In the genomic region with DNA sequence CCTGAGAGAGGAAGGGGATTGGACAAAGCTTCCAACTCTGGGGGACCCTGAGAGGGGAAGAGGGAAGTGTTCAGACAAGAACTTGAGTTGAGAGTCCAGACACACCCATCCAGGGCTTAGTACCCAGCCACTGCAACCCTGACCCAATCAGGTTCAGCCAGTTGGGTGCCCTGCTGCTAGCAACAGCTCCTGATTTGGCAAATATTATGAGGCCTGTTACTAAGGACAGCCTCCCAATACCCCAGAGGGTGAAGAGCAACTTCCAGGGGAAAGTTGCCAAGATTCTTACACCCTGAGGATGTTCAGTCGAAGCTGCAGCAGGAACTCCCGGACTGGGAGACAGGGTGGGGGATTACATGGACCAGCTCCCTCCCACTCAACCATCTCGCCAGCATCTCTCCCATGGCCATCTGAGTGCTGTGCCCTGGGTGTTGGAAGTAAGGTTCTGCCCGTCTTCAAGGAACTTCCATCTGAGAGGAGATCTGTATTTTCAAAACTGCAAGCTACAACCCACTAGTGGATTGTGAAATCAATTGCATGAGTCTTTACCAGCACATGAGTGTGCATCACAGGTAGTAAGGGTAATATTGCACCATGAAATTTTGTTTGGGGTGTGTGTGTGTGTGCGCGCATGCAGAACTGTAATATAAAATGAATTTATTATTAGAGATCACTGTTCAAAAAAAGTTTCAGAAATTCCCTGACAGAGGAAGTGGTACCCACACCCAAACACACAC, we compare ENCODE assay signal across 16 cellular contexts. TPM values are rescaled to one million over a fixed set of nuclear protein-coding genes. Genes with fewer than 3 reads are reported as not detected.
DNase-seq lines count a peak whose midpoint lies in the region; ATAC-seq, FAIRE-seq and TF ChIP-seq lines count a peak whose summit lies in the region.
"Had no signal": no experiment of that assay in that cellular context is flagged by ENCODE, and none has a peak within 500 bp of the region (broad histone marks: within the 10 kb centered on the region; RNA-seq: fewer than 3 reads in every experiment).

No MANE protein-coding gene starts in this region.

- no peak overlapping the region for H3K18ac ChIP-seq in IMR-90 (ENCODE audit: low read depth, low read length)

- no peak overlapping the region for H3K56ac ChIP-seq in IMR-90 (ENCODE audit: extremely low read depth, insufficient read depth, low read length)

- no TSS peak for BruUV-seq in IMR-90 (replicated peaks; lab: Mats Ljungman, UMichigan)

- no peak overlapping the region for H2BK15ac ChIP-seq in IMR-90 (ENCODE audit: low read depth, low read length)

- no peak for FAIRE-seq in kidney (lab: Jason Lieb, UNC)
- FAIRE-seq: endothelial cell of umbilical vein had no signal

- H3K79me1 ChIP-seq in IMR-90 (ENCODE audit: low read depth in 1 of 2, low read length in 2 of 2): no peaks in the 10 kb centered on the region

- no peak overlapping the region for H4K5ac ChIP-seq in IMR-90 (ENCODE audit: low read depth, low read length)

- dilution Hi-C loops in IMR-90 (cut with HindIII; ENCODE audit: low sequenced_read_pairs, unreplicated experiment): no loop called here

- no peak overlapping the region for H3K4me2 ChIP-seq in IMR-90 (ENCODE audit: low read depth, low read length)
- H3K4me2 ChIP-seq: BLaER1 had no signal

- no peaks in the 10 kb centered on the region for H4K20me1 ChIP-seq in IMR-90 (ENCODE audit: insufficient read depth, low read length)
- H4K20me1 ChIP-seq: BLaER1 had no signal

- in situ Hi-C loops in IMR-90 (cut with MboI; ENCODE audit: low sequenced_read_pairs): no loop called here

- H3K9me3 ChIP-seq in IMR-90 (ENCODE audit: control insufficient read depth, insufficient read depth, low read length) (no peaks in the 10 kb centered on the region), breast epithelium (no peaks in the 10 kb centered on the region), kidney (ENCODE audit: control insufficient read depth in 1 of 2, low read length in 2 of 2) (no peaks in the 10 kb centered on the region)
- H3K9me3 ChIP-seq: BLaER1 had no signal

- CTCF ChIA-PET in IMR-90 (lab: Yijun Ruan, JAX): interaction anchor here (0.6 to 0.7 kb wide), 2 partner anchors 10 kb away, joined by 3 read pairs; no protein-coding TSS in a partner anchor

- no peak overlapping the region for H2BK20ac ChIP-seq in IMR-90 (ENCODE audit: low read depth, low read length)

- ATAC-seq in IMR-90 (ENCODE audit: low read depth) (peak; percentile 78), HG02798 (IDR thresholded peaks at IDR 0.05; ENCODE audit: poor library complexity, unreplicated experiment) (no peak)
- ATAC-seq: left lobe of liver, T-cell had no signal

- no peaks in the 10 kb centered on the region for H3K9me1 ChIP-seq in IMR-90 (ENCODE audit: insufficient read depth, low read length)

- no peak overlapping the region for H2BK120ac ChIP-seq in IMR-90 (ENCODE audit: low read depth, low read length)

- H3K4me3 ChIP-seq in ACC112 (ENCODE audit: low read depth, low read length) (peak overlapping the region; percentile 12; the same call in 1 of the 2 replicates), IMR-90 (ENCODE audit: insufficient read depth, low read depth, low read length) (no peak overlapping the region), breast epithelium (no peak overlapping the region), kidney (ENCODE audit: low read length in 2 of 2) (no peak overlapping the region)
- H3K4me3 ChIP-seq: BLaER1 had no signal

- WGBS in IMR-90 (ENCODE audit: extremely low coverage in 2 of 2, insufficient read length in 1 of 2), 2 experiments: no CpG with 5 or more reads among the region's 6 CpGs

- H3K4me1 ChIP-seq in ACC112 (ENCODE audit: control insufficient read depth, insufficient read depth, low read length, unreplicated experiment) (peaks cover 7% of the 10 kb centered on the region), IMR-90 (ENCODE audit: control insufficient read depth, insufficient read depth, low read length) (no peaks in the 10 kb centered on the region), breast epithelium (no peaks in the 10 kb centered on the region), kidney (ENCODE audit: control insufficient read depth in 1 of 2, insufficient read depth in 1 of 2, low read depth in 1 of 2, low read length in 2 of 2) (no peaks in the 10 kb centered on the region)
- H3K4me1 ChIP-seq: BLaER1 had no signal

- no peak overlapping the region for H2AFZ ChIP-seq in ACC112 (ENCODE audit: low read length, unreplicated experiment)
- no peak overlapping the region for H2AFZ ChIP-seq in IMR-90 (replicated peaks; ENCODE audit: low read length, poor library complexity)

- no peak overlapping the region for H3K9ac ChIP-seq in IMR-90 (ENCODE audit: low read depth, low read length)
- no peak overlapping the region for H3K9ac ChIP-seq in kidney (ENCODE audit: low read length in 2 of 2)
- H3K9ac ChIP-seq: BLaER1 had no signal

- no peak overlapping the region for H4K8ac ChIP-seq in IMR-90 (ENCODE audit: low read depth in 2 of 2, low read length in 2 of 2)

- no peak overlapping the region for H3K14ac ChIP-seq in IMR-90 (replicated peaks; ENCODE audit: low read depth, low read length)

- no peak overlapping the region for H3K4ac ChIP-seq in IMR-90 (ENCODE audit: low read depth, low read length)

- no peaks in the 10 kb centered on the region for H3K36me3 ChIP-seq in ACC112 (ENCODE audit: insufficient read depth, low read length)
- H3K36me3 ChIP-seq in IMR-90 (ENCODE audit: control insufficient read depth, insufficient read depth, low read length): no peaks in the 10 kb centered on the region
- no peaks in the 10 kb centered on the region for H3K36me3 ChIP-seq in breast epithelium
- H3K36me3 ChIP-seq in kidney (ENCODE audit: control insufficient read depth in 1 of 2, insufficient read depth in 2 of 2, low read length in 2 of 2): no peaks in the 10 kb centered on the region
- H3K36me3 ChIP-seq: BLaER1 had no signal

- no peak overlapping the region for H3K23ac ChIP-seq in IMR-90 (ENCODE audit: low read depth, low read length)

- TF ChIP-seq RAD21 in IMR-90 (IDR thresholded peaks at IDR 0.05; ENCODE audit: low read length): no peak

- no peak overlapping the region for H2BK5ac ChIP-seq in IMR-90 (ENCODE audit: low read depth, low read length, poor library complexity, severe bottlenecking)

- POLR2A ChIA-PET in IMR-90 (lab: Charles Lee; ENCODE audit: unreplicated experiment): no interaction called here

- H3K27ac ChIP-seq in ACC112 (ENCODE audit: low read depth, low read length) (peak overlapping the region; percentile 71), IMR-90 (ENCODE audit: insufficient read depth, low read length) (no peak overlapping the region), breast epithelium (peak overlapping the region; percentile 72 to 86), kidney (ENCODE audit: low read depth in 2 of 2, low read length in 2 of 2) (no peak overlapping the region)
- H3K27ac ChIP-seq: BLaER1 had no signal

- no peak overlapping the region for H2AK5ac ChIP-seq in IMR-90 (ENCODE audit: low read depth, low read length)

- DNase-seq in IMR-90 (peak; percentile 52), breast epithelium (ENCODE audit: low spot score in 2 of 2) (peak; percentile 67 to 80), kidney (peak; percentile 54), DMS153 treated with DMSO at 0.1 percent for 48 hours (lab: John Stamatoyannopoulos, UW; ENCODE audit: unreplicated experiment) (no peak), RPMI8226 (no peak), HuH-7 (ENCODE audit: low spot score) (no peak)
- DNase-seq: activated CD8-positive, alpha-beta memory T cell treated with anti-CD3 and anti-CD28 coated beads for 24 hours; NCI-H446; T-cell had no signal

- TF ChIP-seq POLR2A in IMR-90 (IDR thresholded peaks at IDR 0.05; ENCODE audit: low read depth, low read length) (no peak), breast epithelium (IDR thresholded peaks at IDR 0.05) (no peak)

- H3K27me3 ChIP-seq in ACC112 (ENCODE audit: insufficient read depth, low read length): peaks cover 6% of the 10 kb centered on the region; the same call in 1 of the 2 replicates
- H3K27me3 ChIP-seq in IMR-90 (ENCODE audit: control insufficient read depth, insufficient read depth, low read length): peaks cover 19% of the 10 kb centered on the region
- H3K27me3 ChIP-seq in breast epithelium: no peaks in the 10 kb centered on the region
- H3K27me3 ChIP-seq: BLaER1 had no signal

- TF ChIP-seq CTCF in IMR-90 (conservative IDR thresholded peaks at IDR 0.05; ENCODE audit: low read depth, low read length): no peak
- TF ChIP-seq CTCF in breast epithelium (IDR thresholded peaks at IDR 0.05): no peak
- no peak for TF ChIP-seq CTCF in kidney (IDR thresholded peaks at IDR 0.05; ENCODE audit: borderline replicate concordance, extremely low read depth, insufficient read depth)

- no peak overlapping the region for H2AK9ac ChIP-seq in IMR-90 (replicated peaks; ENCODE audit: low read depth, low read length, poor library complexity)

- intact Hi-C loops in IMR-90 (cut with micrococcal nuclease) (loop anchor here (10.0 kb wide), 1 partner anchor 135 kb away; no protein-coding TSS in a partner anchor), breast epithelium (cut with DNase I; ENCODE audit: low total_unique reads) (no loop called here), kidney (cut with DNase I) (no loop called here)

- no peaks in the 10 kb centered on the region for H3K79me2 ChIP-seq in ACC112 (ENCODE audit: control insufficient read depth, insufficient read depth, low read length, unreplicated experiment)

- no peak overlapping the region for H4K91ac ChIP-seq in IMR-90 (ENCODE audit: insufficient read depth, low read depth, low read length)

RNA-seq across cellular contexts. Expression of gene KRT78, which starts 11.5 kb away (rescaled TPM):
- total RNA-seq in IMR-90 (2012; rRNA removed): not detected in 2 replicates
- polyA plus RNA-seq in IMR-90 (2012; rRNA removed): not detected in 2 replicates
- polyA plus RNA-seq in IMR-90 (2012; cell fraction: cytosol; rRNA removed): not detected in 2 replicates
- not detected in 2 replicates for polyA plus RNA-seq in IMR-90 (2012; cell fraction: nucleus; rRNA removed; ENCODE audit: low replicate concordance)
- 1 to 10 TPM in 1 of 3 donors, not detected in 2; 2.0 TPM for total RNA-seq in breast epithelium
- not detected for total RNA-seq in kidney
- not detected for polyA plus RNA-seq in kidney (ENCODE audit: insufficient read depth, low read depth, low replicate concordance)
- total RNA-seq: endothelial cell of umbilical vein, left lobe of liver, posterior vena cava, T-cell, ureter had no signal
- polyA plus RNA-seq: endothelial cell of umbilical vein had no signal

RNA-seq across cellular contexts. Expression of gene KRT79, which starts 26.2 kb away (rescaled TPM):
- total RNA-seq in IMR-90 (2012; rRNA removed) (under 0.01 TPM in 1 of 2 replicates, not detected in the other), breast epithelium (1 to 10 TPM in 1 of 3 donors, under 1 TPM in 1, not detected in 1; 0.48 to 1.3 TPM), kidney (not detected)
- polyA plus RNA-seq in IMR-90 (2012; rRNA removed) (0.09 and 0.24 TPM in 2 replicates), kidney (ENCODE audit: insufficient read depth, low read depth, low replicate concordance) (not detected)
- 0.08 TPM in 1 of 2 replicates, not detected in the other for polyA plus RNA-seq in IMR-90 (2012; cell fraction: cytosol; rRNA removed)
- polyA plus RNA-seq in IMR-90 (2012; cell fraction: nucleus; rRNA removed; ENCODE audit: low replicate concordance): 1.1 and 1.3 TPM in 2 replicates
- total RNA-seq: endothelial cell of umbilical vein, left lobe of liver, posterior vena cava, ureter had no signal
- polyA plus RNA-seq: endothelial cell of umbilical vein had no signal

RNA-seq across cellular contexts. Expression of gene KRT8, which starts 44.6 kb away (rescaled TPM):
- total RNA-seq in IMR-90 (2012; rRNA removed) (10.9 and 14.2 TPM in 2 replicates), breast epithelium (100 to 1,000 TPM in 2 of 3 donors, 1 to 10 TPM in 1; 4.6 to 430 (median 153) TPM), kidney (546 TPM)
- polyA plus RNA-seq in IMR-90 (2012; rRNA removed) (38.6 and 39.3 TPM in 2 replicates), kidney (ENCODE audit: insufficient read depth, low read depth, low replicate concordance) (333 TPM)
- polyA plus RNA-seq in IMR-90 (2012; cell fraction: cytosol; rRNA removed): 30.9 and 49.3 TPM in 2 replicates
- 26.9 and 31.3 TPM in 2 replicates for polyA plus RNA-seq in IMR-90 (2012; cell fraction: nucleus; rRNA removed; ENCODE audit: low replicate concordance)

RNA-seq across cellular contexts. Expression of gene KRT4, which starts 46.4 kb away (rescaled TPM):
- total RNA-seq in IMR-90 (2012; rRNA removed): under 0.01 TPM in 1 of 2 replicates, not detected in the other
- polyA plus RNA-seq in IMR-90 (2012; rRNA removed): 0.03 and 0.07 TPM in 2 replicates
- 0.05 TPM in 1 of 2 replicates, not detected in the other for polyA plus RNA-seq in IMR-90 (2012; cell fraction: cytosol; rRNA removed)
- polyA plus RNA-seq in IMR-90 (2012; cell fraction: nucleus; rRNA removed; ENCODE audit: low replicate concordance): 0.07 and 0.11 TPM in 2 replicates
- under 1 TPM in 1 of 3 donors, not detected in 2; 0.33 TPM for total RNA-seq in breast epithelium
- not detected for total RNA-seq in kidney
- 0.15 TPM for polyA plus RNA-seq in kidney (ENCODE audit: insufficient read depth, low read depth, low replicate concordance)
- total RNA-seq: endothelial cell of umbilical vein, left lobe of liver, posterior vena cava, T-cell had no signal
- polyA plus RNA-seq: endothelial cell of umbilical vein had no signal

Comparison
In these comparisons a context has a peak if more than half of its experiments do, and no peak if none do; other contexts are left out.
1. H3K27ac ChIP-seq: peak in ACC112 (single experiment) and breast epithelium (2 of 2); none in IMR-90 (single experiment) and kidney (0 of 2).
2. DNase-seq: peak in IMR-90 (single experiment), breast epithelium (2 of 2) and kidney (single experiment); none in DMS153 treated with DMSO at 0.1 percent for 48 hours (single experiment), RPMI8226 (single experiment) and HuH-7 (single experiment).